ENCODE assay signal across 9 cellular contexts in genomic region chr18:31101148-31102019, GRCh38. TPM values are rescaled to one million over a fixed set of nuclear protein-coding genes. Genes with fewer than 3 reads are reported as not detected.
A peak's percentile ranks its signal among the peaks of the same experiment; 100 is the strongest.
DNase-seq lines count a peak whose midpoint lies in the region; ATAC-seq, FAIRE-seq and TF ChIP-seq lines count a peak whose summit lies in the region.
"Had no signal": no experiment of that assay in that cellular context is flagged by ENCODE, and none has a peak within 500 bp of the region (broad histone marks: within the 10 kb centered on the region; RNA-seq: fewer than 3 reads in every experiment).

No MANE protein-coding gene starts in this region.

- H3K36me3 Mint-ChIP-seq in Caco-2 (ENCODE audit: insufficient read depth, unreplicated experiment), result peaks cover 11% of the 10 kb centered on the region

- H3K79me2 ChIP-seq in GM12878 (ENCODE audit: control insufficient read depth, insufficient read depth, low read length) (no peaks in the 10 kb centered on the region), keratinocyte (ENCODE audit: control insufficient read depth, insufficient read depth, low read length) (peaks cover 46% of the 10 kb centered on the region), smooth muscle cell (ENCODE audit: low read depth) (peaks cover 45% of the 10 kb centered on the region)

- SMC1A ChIA-PET in GM12878 (lab: Charles Lee; ENCODE audit: uncharacterized antibody, unreplicated experiment), result no interaction called here

- FAIRE-seq in GM12878 (lab: Jason Lieb, UNC), result no peak
- FAIRE-seq in keratinocyte (lab: Jason Lieb, UNC), result peak; percentile 34
- FAIRE-seq: GM18507 had no signal

- no peaks in the 10 kb centered on the region for H3K9me1 ChIP-seq in keratinocyte (ENCODE audit: control insufficient read depth, extremely low read depth, insufficient read depth, low read length)

- WGBS in GM12878 (ENCODE audit: insufficient coverage, insufficient replicate concordance, low lambda C conversion rate, missing lambda C conversion rate), result 32% methylated on average over 18 of the region's 74 CpGs
- 2% methylated on average over 29 of the region's 74 CpGs for WGBS in smooth muscle cell (ENCODE audit: low lambda C conversion rate)

- H3K4me1 Mint-ChIP-seq in Caco-2 (ENCODE audit: low read depth, unreplicated experiment), result peaks cover 17% of the 10 kb centered on the region

- POLR2A ChIA-PET in Caco-2 (lab: Charles Lee), result no interaction called here
- POLR2A ChIA-PET in GM12878 (lab: Charles Lee), result no interaction called here

- H3K4me3 Mint-ChIP-seq in Caco-2 (ENCODE audit: unreplicated experiment), result peak overlapping the region; percentile 83

- intact Hi-C loops in Caco-2 (cut with micrococcal nuclease; ENCODE audit: unreplicated experiment), result loop anchor here (1.0 kb wide), 3 partner anchors 106 to 161 kb away; no protein-coding TSS in a partner anchor
- intact Hi-C loops in GM12878 (cut with micrococcal nuclease; ENCODE audit: unreplicated experiment), result no loop called here

- no peak for TF ChIP-seq POLR2A in GM12878 (IDR thresholded peaks at IDR 0.05; ENCODE audit: low read depth, low read length)

- ATAC-seq in GM12878 (peak; percentile 37; the same call in 2 of the 3 replicates), GM19328 (IDR thresholded peaks at IDR 0.05; ENCODE audit: unreplicated experiment) (no peak)

- H3K27ac Mint-ChIP-seq in Caco-2 (ENCODE audit: unreplicated experiment), result peak overlapping the region; percentile 86

- H3K9me3 Mint-ChIP-seq in Caco-2 (ENCODE audit: unreplicated experiment), result no peaks in the 10 kb centered on the region

- no peak overlapping the region for H3K27ac ChIP-seq in GM12878 (ENCODE audit: control insufficient read depth, insufficient read depth)
- H3K27ac ChIP-seq in keratinocyte (ENCODE audit: control insufficient read depth, insufficient read depth, low read length), result peak overlapping the region; percentile 90
- peak overlapping the region; percentile 92 for H3K27ac ChIP-seq in smooth muscle cell (ENCODE audit: low read depth)

- H3K9me3 ChIP-seq in Caco-2, result no peaks in the 10 kb centered on the region
- H3K9me3 ChIP-seq in GM12878 (replicated peaks; ENCODE audit: control insufficient read depth, insufficient read depth, low read length), result no peaks in the 10 kb centered on the region
- H3K9me3 ChIP-seq in keratinocyte (ENCODE audit: control insufficient read depth, low read depth, low read length), result no peaks in the 10 kb centered on the region
- H3K9me3 ChIP-seq in smooth muscle cell (replicated peaks; ENCODE audit: low read depth), result no peaks in the 10 kb centered on the region

- in situ Hi-C loops in GM12878 (cut with MboI), result no loop called here

- TF ChIP-seq EP300 in GM12878 (IDR thresholded peaks at IDR 0.05; ENCODE audit: borderline replicate concordance in 1 of 2, control insufficient read depth in 1 of 2, low read depth in 2 of 2, low read length in 2 of 2), result no peak

- H3K4me2 ChIP-seq in GM12878 (ENCODE audit: control insufficient read depth, insufficient read depth), result peak overlapping the region; percentile 64
- H3K4me2 ChIP-seq in keratinocyte (ENCODE audit: control insufficient read depth, extremely low read depth, insufficient read depth, low read depth, low read length), result peak overlapping the region; percentile 96
- H3K4me2 ChIP-seq in smooth muscle cell, result peak overlapping the region; percentile 92

- TF ChIP-seq CTCF in Caco-2 (IDR thresholded peaks at IDR 0.05; ENCODE audit: insufficient read depth in 1 of 2, low read depth in 1 of 2, low read length in 1 of 2, severe bottlenecking in 1 of 2, unreplicated experiment in 1 of 2) (peak in 1 of 2 experiments; percentile 25), GM12878 (IDR thresholded peaks at IDR 0.05 in 2 of 3, conservative IDR thresholded peaks at IDR 0.05 in 1 of 3; ENCODE audit: control insufficient read depth in 2 of 3, extremely low read depth in 1 of 3, insufficient read depth in 1 of 3, low read depth in 3 of 3, low read length in 3 of 3) (no peak), keratinocyte (optimal IDR thresholded peaks at IDR 0.05 in 1 of 3, IDR thresholded peaks at IDR 0.05 in 1 of 3, conservative IDR thresholded peaks at IDR 0.05 in 1 of 3; ENCODE audit: extremely low read depth in 1 of 3, insufficient read depth in 2 of 3, low read length in 3 of 3) (peak in 1 of 3 experiments; percentile 26), smooth muscle cell (IDR thresholded peaks at IDR 0.05; ENCODE audit: borderline replicate concordance, insufficient read depth, poor library complexity, severe bottlenecking) (peak; percentile 41)

- no peaks in the 10 kb centered on the region for H3K27me3 ChIP-seq in Caco-2 (replicated peaks; ENCODE audit: control insufficient read depth, insufficient read depth, low read length)
- H3K27me3 ChIP-seq in GM12878 (replicated peaks in 1 of 2; ENCODE audit: control insufficient read depth in 2 of 2, insufficient read depth in 2 of 2, low read length in 1 of 2), result peaks cover 0 to 4% of the 10 kb centered on the region in 2 experiments; a peak in 3 of 4 replicates
- no peaks in the 10 kb centered on the region for H3K27me3 ChIP-seq in keratinocyte (ENCODE audit: control insufficient read depth, extremely low read depth, insufficient read depth, low read length)
- no peaks in the 10 kb centered on the region for H3K27me3 ChIP-seq in smooth muscle cell (ENCODE audit: low read depth)

- TF ChIP-seq RAD21 in GM12878 (IDR thresholded peaks at IDR 0.05; ENCODE audit: insufficient read depth, low read depth, low read length), result no peak

- no peaks in the 10 kb centered on the region for H4K20me1 ChIP-seq in GM12878 (ENCODE audit: control insufficient read depth, insufficient read depth)
- H4K20me1 ChIP-seq in keratinocyte (ENCODE audit: control insufficient read depth, extremely low read depth, insufficient read depth, low read length), result no peaks in the 10 kb centered on the region
- H4K20me1 ChIP-seq in smooth muscle cell (ENCODE audit: low read depth), result peaks cover 10% of the 10 kb centered on the region

- BruUV-seq in Caco-2 (replicated peaks; lab: Mats Ljungman, UMichigan), result TSS peak; percentile 35
- no TSS peak for BruUV-seq in GM12878 (replicated peaks; lab: Mats Ljungman, UMichigan)

- H2AFZ ChIP-seq in GM12878 (ENCODE audit: control insufficient read depth, low read depth, low read length) (peak overlapping the region; percentile 34), keratinocyte (ENCODE audit: control insufficient read depth, low read length) (peak overlapping the region; percentile 52), smooth muscle cell (ENCODE audit: low read depth) (peak overlapping the region; percentile 88)

- dilution Hi-C loops in keratinocyte (cut with MboI; ENCODE audit: extremely low pct_ligation_motif_present, low sequenced_read_pairs), result no loop called here

- CTCF ChIA-PET in Caco-2 (lab: Charles Lee) (no interaction called here), GM12878 (lab: Yijun Ruan, JAX) (no interaction called here)

- H3K9ac ChIP-seq in GM12878 (ENCODE audit: control insufficient read depth, insufficient read depth, low read length) (no peak overlapping the region), keratinocyte (ENCODE audit: control insufficient read depth, extremely low read depth, insufficient read depth, low read length) (peak overlapping the region; percentile 92), smooth muscle cell (ENCODE audit: low read depth) (peak overlapping the region; percentile 91)

- H3K4me3 ChIP-seq in Caco-2 (ENCODE audit: low read depth, low read length), result peak overlapping the region; percentile 69
- H3K4me3 ChIP-seq in GM12878, result peak overlapping the region; percentile 50; the same call in 1 of the 2 replicates
- peak overlapping the region; percentile 69 to 89 (median 89) for H3K4me3 ChIP-seq in keratinocyte (ENCODE audit: control insufficient read depth in 2 of 3, extremely low read depth in 1 of 3, insufficient read depth in 2 of 3, low read depth in 1 of 3, low read length in 3 of 3)
- peak overlapping the region; percentile 95 for H3K4me3 ChIP-seq in smooth muscle cell

- no peaks in the 10 kb centered on the region for H3K27me3 Mint-ChIP-seq in Caco-2 (ENCODE audit: insufficient read depth, unreplicated experiment)

- H3K4me1 ChIP-seq in Caco-2 (no peaks in the 10 kb centered on the region), GM12878 (ENCODE audit: control insufficient read depth, insufficient read depth, low read length) (no peaks in the 10 kb centered on the region), keratinocyte (ENCODE audit: control insufficient read depth, extremely low read depth, insufficient read depth, low read length) (peaks cover 31% of the 10 kb centered on the region), smooth muscle cell (ENCODE audit: low read depth) (peaks cover 5% of the 10 kb centered on the region)

- peaks cover 10% of the 10 kb centered on the region for H3F3A ChIP-seq in smooth muscle cell (ENCODE audit: low read depth)

- RAD21 ChIA-PET in GM12878 (lab: Charles Lee; ENCODE audit: unreplicated experiment), result no interaction called here

- no peaks in the 10 kb centered on the region for H3K36me3 ChIP-seq in Caco-2 (ENCODE audit: control insufficient read depth, insufficient read depth, low read length)
- H3K36me3 ChIP-seq in GM12878 (ENCODE audit: control insufficient read depth in 2 of 2, insufficient read depth in 2 of 2, low read length in 1 of 2), result no peaks in the 10 kb centered on the region
- H3K36me3 ChIP-seq in keratinocyte (ENCODE audit: control insufficient read depth in 2 of 2, extremely low read depth in 1 of 2, insufficient read depth in 2 of 2, low read length in 2 of 2), result no peaks in the 10 kb centered on the region
- no peaks in the 10 kb centered on the region for H3K36me3 ChIP-seq in smooth muscle cell (ENCODE audit: low read depth)

- DNase-seq in Caco-2, result peak; percentile 61 to 67
- peak; percentile 54 for DNase-seq in LoVo (ENCODE audit: low spot score)
- no peak for DNase-seq in GM12878 (ENCODE audit: low read depth, low spot score)
- no peak for DNase-seq in keratinocyte (ENCODE audit: low read depth, low spot score)
- no peak for DNase-seq in smooth muscle cell (lab: John Stamatoyannopoulos, UW; ENCODE audit: unreplicated experiment)
- DNase-seq in NCI-H1436 treated with DMSO at 0.1 percent for 48 hours (lab: John Stamatoyannopoulos, UW), result no peak
- no peak for DNase-seq in T-helper 9 cell

RNA-seq across cellular contexts. Expression of gene DSC2, which starts 0.8 kb away (rescaled TPM):
- total RNA-seq in Caco-2 (2022), result 21.7 and 22.7 TPM in 2 replicates
- 0.06 TPM in 1 of 2 replicates, not detected in the other for total RNA-seq in GM12878 (2013; cell fraction: nucleolus; rRNA removed)
- total RNA-seq in GM12878 (2014; rRNA removed), result 1.9 and 2.4 TPM in 2 replicates
- total RNA-seq in GM12878 (2014; rRNA removed; fragmentation: Illumina TruSeq; extraction: Trizol), result 3.4 and 3.6 TPM in 2 replicates
- total RNA-seq in GM12878 (2021), result 3.9 and 4.4 TPM in 2 replicates
- polyA plus RNA-seq in GM12878 (2011; ENCODE audit: low read depth), result 0.87 TPM
- not detected in 2 replicates for polyA plus RNA-seq in GM12878 (2011; rRNA removed)
- polyA plus RNA-seq in GM12878 (2011; cell fraction: cytosol; rRNA removed), result not detected in 2 replicates
- not detected in 2 replicates for polyA plus RNA-seq in GM12878 (2011; cell fraction: nucleus; rRNA removed)
- 1.2 and 2.0 TPM in 2 replicates for polyA plus RNA-seq in GM12878 (2012)
- 3.0 and 4.3 TPM in 2 replicates for polyA plus RNA-seq in GM12878 (2014; fragmentation: Illumina TruSeq; extraction: Trizol)
- 1 to 10 TPM; 1.2 to 2.9 TPM for polyA plus RNA-seq in GM12878 (2014; fragmentation: Nextera tagmentation; extraction: Ambion mirVana)
- 0.88 and 1.8 TPM in 2 replicates for polyA plus RNA-seq in GM12878 (2014; rRNA removed)
- 1 to 10 TPM; 3.4 to 4.9 TPM for polyA plus RNA-seq in GM12878 (2016; fragmentation: Nextera tagmentation; extraction: Ambion mirVana)
- polyA minus RNA-seq in GM12878 (2011; rRNA and poly(A)+ RNA removed), result under 0.01 TPM in 1 of 2 replicates, not detected in the other
- polyA minus RNA-seq in GM12878 (2011; cell fraction: cytosol; rRNA and poly(A)+ RNA removed), result not detected in 2 replicates
- not detected in 2 replicates for polyA minus RNA-seq in GM12878 (2011; cell fraction: nucleus; rRNA and poly(A)+ RNA removed)
- polyA plus RNA-seq in keratinocyte, result 32.1 to 48.6 TPM (median 37.1 TPM) in 3 replicates
- 218 TPM for polyA plus RNA-seq in keratinocyte (2011; ENCODE audit: low read depth)
- polyA plus RNA-seq in keratinocyte (2011; cell fraction: cytosol; rRNA removed), result 11.5 and 24.5 TPM in 2 replicates
- polyA plus RNA-seq in keratinocyte (2011; cell fraction: nucleus; rRNA removed), result 58.0 and 88.8 TPM in 2 replicates
- polyA plus RNA-seq in keratinocyte (2012; ENCODE audit: low replicate concordance), result 41.4 and 86.7 TPM in 2 replicates
- 31.1 to 128 TPM (median 117 TPM) in 3 replicates for polyA minus RNA-seq in keratinocyte
- polyA minus RNA-seq in keratinocyte (2011; cell fraction: cytosol; rRNA and poly(A)+ RNA removed), result 42.8 TPM
- polyA minus RNA-seq in keratinocyte (2011; cell fraction: nucleus; rRNA and poly(A)+ RNA removed), result 111 and 206 TPM in 2 replicates
- 78.8 and 80.9 TPM in 2 replicates for total RNA-seq in smooth muscle cell
- polyA plus RNA-seq in smooth muscle cell, result 15.6 and 36.1 TPM in 2 replicates

RNA-seq across cellular contexts. Expression of gene DSC3, which starts 58.8 kb away (rescaled TPM):
- total RNA-seq in Caco-2 (2022), result 4.5 and 6.8 TPM in 2 replicates
- total RNA-seq in GM12878 (2013; cell fraction: nucleolus; rRNA removed), result not detected in 2 replicates
- 2.4 and 3.4 TPM in 2 replicates for total RNA-seq in GM12878 (2014; rRNA removed)
- 2.9 and 3.5 TPM in 2 replicates for total RNA-seq in GM12878 (2014; rRNA removed; fragmentation: Illumina TruSeq; extraction: Trizol)
- 1.8 and 1.9 TPM in 2 replicates for total RNA-seq in GM12878 (2021)
- 0.30 TPM for polyA plus RNA-seq in GM12878 (2011; ENCODE audit: low read depth)
- 0.01 TPM in 1 of 2 replicates, not detected in the other for polyA plus RNA-seq in GM12878 (2011; rRNA removed)
- polyA plus RNA-seq in GM12878 (2011; cell fraction: cytosol; rRNA removed), result not detected in 2 replicates
- polyA plus RNA-seq in GM12878 (2011; cell fraction: nucleus; rRNA removed), result 0.01 TPM in 1 of 2 replicates, not detected in the other
- polyA plus RNA-seq in GM12878 (2012), result 0.30 and 0.44 TPM in 2 replicates
- polyA plus RNA-seq in GM12878 (2014; fragmentation: Illumina TruSeq; extraction: Trizol), result 2.2 and 3.6 TPM in 2 replicates
- polyA plus RNA-seq in GM12878 (2014; fragmentation: Nextera tagmentation; extraction: Ambion mirVana), result under 1 TPM; 0.58 to 0.73 TPM
- 0.85 and 2.0 TPM in 2 replicates for polyA plus RNA-seq in GM12878 (2014; rRNA removed)
- polyA plus RNA-seq in GM12878 (2016; fragmentation: Nextera tagmentation; extraction: Ambion mirVana), result 1 to 10 TPM in 1 of 2 experiments, under 1 TPM in 1; 0.95 to 1.3 TPM
- not detected in 2 replicates for polyA minus RNA-seq in GM12878 (2011; rRNA and poly(A)+ RNA removed)
- polyA minus RNA-seq in GM12878 (2011; cell fraction: cytosol; rRNA and poly(A)+ RNA removed), result not detected in 2 replicates
- polyA minus RNA-seq in GM12878 (2011; cell fraction: nucleus; rRNA and poly(A)+ RNA removed), result not detected in 2 replicates
- 92.5 to 116 TPM (median 103 TPM) in 3 replicates for polyA plus RNA-seq in keratinocyte
- polyA plus RNA-seq in keratinocyte (2011; ENCODE audit: low read depth), result 133 TPM
- polyA plus RNA-seq in keratinocyte (2011; cell fraction: cytosol; rRNA removed), result 37.2 and 55.2 TPM in 2 replicates
- polyA plus RNA-seq in keratinocyte (2011; cell fraction: nucleus; rRNA removed), result 229 and 268 TPM in 2 replicates
- 117 and 167 TPM in 2 replicates for polyA plus RNA-seq in keratinocyte (2012; ENCODE audit: low replicate concordance)
- 35.2 to 208 TPM (median 137 TPM) in 3 replicates for polyA minus RNA-seq in keratinocyte
- polyA minus RNA-seq in keratinocyte (2011; cell fraction: cytosol; rRNA and poly(A)+ RNA removed), result 111 TPM
- polyA minus RNA-seq in keratinocyte (2011; cell fraction: nucleus; rRNA and poly(A)+ RNA removed), result 303 and 604 TPM in 2 replicates
- total RNA-seq in smooth muscle cell, result 36.7 and 43.7 TPM in 2 replicates
- polyA plus RNA-seq in smooth muscle cell, result 3.3 and 9.7 TPM in 2 replicates

Comparison
In these comparisons a context has a peak if more than half of its experiments do, and no peak if none do; other contexts are left out.
1. DNase-seq: peak in Caco-2 (2 of 2) and LoVo (single experiment); none in GM12878 (single experiment), keratinocyte (single experiment), smooth muscle cell (single experiment), NCI-H1436 treated with DMSO at 0.1 percent for 48 hours (single experiment) and T-helper 9 cell (single experiment).
2. H2AFZ ChIP-seq: peak in every context shown above with its lines; median percentile 88 in smooth muscle cell; 52 in keratinocyte; 34 in GM12878.
3. Peak in every context shown above with its lines, with median percentiles within 50 percentile points of each other: H3K4me3 ChIP-seq and H3K4me2 ChIP-seq.